In genomic region chr12:121917950-121918678, GRCh38 we compare ENCODE assay signal across 9 cellular contexts. TPM values are rescaled to one million over a fixed set of nuclear protein-coding genes. Genes with fewer than 3 reads are reported as not detected.
DNase-seq lines count a peak whose midpoint lies in the region; ATAC-seq and TF ChIP-seq lines count a peak whose summit lies in the region.
"Had no signal": no experiment of that assay in that cellular context is flagged by ENCODE, and none has a peak within 500 bp of the region (broad histone marks: within the 10 kb centered on the region; RNA-seq: fewer than 3 reads in every experiment).

Gene CFAP251 (plus strand): TSS chr12:121918592. CDS start chr12:121921306, 2,714 bp downstream.

- CTCF ChIA-PET in OCI-LY7 (lab: Charles Lee; ENCODE audit: unreplicated experiment) = interaction anchor here (0.5 to 1.2 kb wide), 5 partner anchors 61 to 274 kb away, joined by 3 to 5 read pairs (median 3); no protein-coding TSS in a partner anchor

- peak within 1 kb of the TSS; percentile 57 to 95 (median 86) for H3K27ac Mint-ChIP-seq in CD14-positive monocyte

- peaks cover 23 to 50% of the 10 kb centered on the region in 2 donors for H3K36me3 Mint-ChIP-seq in CD14-positive monocyte

- H3K4me1 ChIP-seq in OCI-LY7 (ENCODE audit: insufficient read depth, low read length, poor library complexity, severe bottlenecking) = peaks cover 37% of the 10 kb centered on the region

- peak within 1 kb of the TSS; percentile 45 for H3K27ac ChIP-seq in OCI-LY7 (ENCODE audit: low read depth, low read length, poor library complexity, severe bottlenecking)
- H3K27ac ChIP-seq: PC-9 had no signal

- no peaks in the 10 kb centered on the region for H3K9me3 Mint-ChIP-seq in CD14-positive monocyte

- BruUV-seq in OCI-LY7 (replicated peaks; lab: Mats Ljungman, UMichigan) = no TSS peak

- peak within 1 kb of the TSS; percentile 81 for H3K4me2 ChIP-seq in OCI-LY7 (ENCODE audit: low read length)
- H3K4me2 ChIP-seq: PC-9 had no signal

- H4K20me1 ChIP-seq in OCI-LY7 (ENCODE audit: insufficient read depth, low read length) = no peaks in the 10 kb centered on the region

- H2AFZ ChIP-seq in OCI-LY7 (ENCODE audit: low read length) = no peak within 1 kb of the TSS
- H2AFZ ChIP-seq: PC-9 had no signal

- H3K4me3 Mint-ChIP-seq in CD14-positive monocyte = peak within 1 kb of the TSS; percentile 79 to 89

- peaks cover 50% of the 10 kb centered on the region for H3K36me3 ChIP-seq in OCI-LY7 (ENCODE audit: insufficient read depth, low read length)

- TF ChIP-seq CTCF in CD14-positive monocyte (IDR thresholded peaks at IDR 0.05) = peak; percentile 75
- TF ChIP-seq CTCF in OCI-LY7 (conservative IDR thresholded peaks at IDR 0.05; ENCODE audit: low read length) = peak; percentile 75
- no peak for TF ChIP-seq CTCF in omental fat pad (IDR thresholded peaks at IDR 0.05)

- peaks cover 0 to 3% (median 0%) of the 10 kb centered on the region in 3 donors for H3K27me3 Mint-ChIP-seq in CD14-positive monocyte (ENCODE audit: low read depth in 3 of 3)

- H3K4me3 ChIP-seq in OCI-LY7 (ENCODE audit: low read depth, low read length, poor library complexity, severe bottlenecking) = peak within 1 kb of the TSS; percentile 69
- H3K4me3 ChIP-seq: PC-9 had no signal

- DNase-seq in CD14-positive monocyte (ENCODE audit: low spot score) (peak; percentile 99), HPDE6-E6E7 (ENCODE audit: extremely low spot score) (peak; percentile 67), OCI-LY7 (ENCODE audit: low spot score) (peak; percentile 96), activated gamma-delta T cell treated with Interleukin-2 at 50 U/mL for 16 hours (peak; percentile 97), globus pallidus (ENCODE audit: low spot score) (peak; percentile 84), omental fat pad (ENCODE audit: low spot score) (peak; percentile 89), superior temporal gyrus (ENCODE audit: extremely low spot score) (peak; percentile 92)

- H3K4me1 Mint-ChIP-seq in CD14-positive monocyte = peaks cover 19% of the 10 kb centered on the region

- POLR2A ChIA-PET in OCI-LY7 (lab: Charles Lee) = interaction anchor here (1.0 to 2.3 kb wide), 4 partner anchors 63 to 110 kb away, joined by 3 to 11 read pairs (median 6); no protein-coding TSS in a partner anchor

- peak; percentile 90 for ATAC-seq in GM19395 (IDR thresholded peaks at IDR 0.05; ENCODE audit: unreplicated experiment)
- peak; percentile 42 for ATAC-seq in omental fat pad (ENCODE audit: low FRiP score)

- no peaks in the 10 kb centered on the region for H3K9me2 ChIP-seq in OCI-LY7 (ENCODE audit: insufficient read depth, low read length)

- intact Hi-C loops in CD14-positive monocyte (cut with micrococcal nuclease) (no loop called here), OCI-LY7 (cut with micrococcal nuclease; ENCODE audit: unreplicated experiment) (loop anchor here (1.0 to 5.0 kb wide), 6 partner anchors 62 to 274 kb away; no protein-coding TSS in a partner anchor)

- H3K79me2 ChIP-seq in OCI-LY7 (ENCODE audit: insufficient read depth, low read depth, low read length) = peaks cover 6% of the 10 kb centered on the region; the same call in 1 of the 2 replicates

- H3K9me3 ChIP-seq in OCI-LY7 (ENCODE audit: low read length) = no peaks in the 10 kb centered on the region

RNA-seq across cellular contexts. Expression of gene CFAP251, which starts in this region (rescaled TPM):
- polyA plus RNA-seq in CD14-positive monocyte = under 1 TPM in 1 of 2 donors, not detected in 1; 0.17 TPM
- total RNA-seq in OCI-LY7 (2014; rRNA removed; shearing (Covaris generic)) = 4.1 and 6.6 TPM in 2 replicates
- total RNA-seq in OCI-LY7 (2022) (4.7 and 4.8 TPM in 2 replicates), omental fat pad (10 to 100 TPM in 1 of 4 donors, 1 to 10 TPM in 3; 4.6 to 15.3 (median 7.1) TPM)

Comparison
In these comparisons a context has a peak if more than half of its experiments do, and no peak if none do; other contexts are left out.
1. Peak in every context shown above with its lines: DNase-seq, ATAC-seq, H3K4me3 ChIP-seq and H3K27ac ChIP-seq.
2. Peak in DNase-seq in CD14-positive monocyte; RNA of the gene not detected or under 1 TPM.
3. CTCF ChIP-seq: peak in CD14-positive monocyte (single experiment) and OCI-LY7 (single experiment); none in omental fat pad (0 of 3).